ENCODE assay signal across 30 cellular contexts in genomic region chr12:71653137-71653536, GRCh38.
"Had no signal": no experiment of that assay in that cellular context is flagged by ENCODE, and none has a peak within 500 bp of the region (broad histone marks: within the 10 kb centered on the region; RNA-seq: fewer than 3 reads in every experiment).

No MANE protein-coding gene starts in this region.

- H3K9me3 ChIP-seq: ovary, suprapubic skin, testis, upper lobe of right lung, uterus had no signal

- H3K27ac ChIP-seq: neural progenitor cell, ovary, parathyroid adenoma, psoas muscle, skin epidermis, spleen, suprapubic skin, testis, tibial artery, transverse colon, upper lobe of right lung, uterus had no signal

- H3K4me1 ChIP-seq: neural progenitor cell, parathyroid adenoma, testis had no signal

- H3K27ac Mint-ChIP-seq: naive thymus-derived CD8-positive, alpha-beta T cell; natural killer cell treated with Interleukin-12 subunit alpha and Interleukin-12 subunit beta and Interleukin-15 and Interleukin-18, amount 100 ng/mL, for 72 hours; neural progenitor cell; progenitor cell of endocrine pancreas; stimulated activated memory B cell treated with anti-CD40 and anti-IgM and Interleukin-4, amounts not matched to agents 10 μg/mL and 1 μg/mL and 100 μg/mL, for 72 hours; stimulated activated naive CD8-positive, alpha-beta T cell treated with anti-CD3 and anti-CD28 coated beads, Interleukin-15, amount 100 ng/mL, for 72 hours; type B pancreatic cell had no signal

- H3K27me3 Mint-ChIP-seq: naive thymus-derived CD8-positive, alpha-beta T cell; natural killer cell treated with Interleukin-12 subunit alpha and Interleukin-12 subunit beta and Interleukin-15 and Interleukin-18, amount 100 ng/mL, for 72 hours; progenitor cell of endocrine pancreas; stimulated activated memory B cell treated with anti-CD40 and anti-IgM and Interleukin-4, amounts not matched to agents 10 μg/mL and 1 μg/mL and 100 μg/mL, for 72 hours; stimulated activated naive CD8-positive, alpha-beta T cell treated with anti-CD3 and anti-CD28 coated beads, Interleukin-15, amount 100 ng/mL, for 72 hours; type B pancreatic cell had no signal

- H3K4me3 Mint-ChIP-seq: natural killer cell treated with Interleukin-12 subunit alpha and Interleukin-12 subunit beta and Interleukin-15 and Interleukin-18, amount 100 ng/mL, for 72 hours; neural progenitor cell; stimulated activated memory B cell treated with anti-CD40 and anti-IgM and Interleukin-4, amounts not matched to agents 10 μg/mL and 1 μg/mL and 100 μg/mL, for 72 hours; stimulated activated naive CD8-positive, alpha-beta T cell treated with anti-CD3 and anti-CD28 coated beads, Interleukin-15, amount 100 ng/mL, for 72 hours; type B pancreatic cell had no signal

- H3K36me3 ChIP-seq: ovary, uterus had no signal

- H3K4me3 ChIP-seq: neural progenitor cell, ovary, psoas muscle, skin epidermis, smooth muscle cell, spleen, suprapubic skin, testis, tibial artery, transverse colon, upper lobe of right lung, uterus had no signal

- H2AFZ ChIP-seq: neural progenitor cell, parathyroid adenoma had no signal

- H3K9ac ChIP-seq: neural progenitor cell, parathyroid adenoma had no signal

- H3K4me2 ChIP-seq: neural progenitor cell had no signal

- H3K9me3 Mint-ChIP-seq: naive thymus-derived CD8-positive, alpha-beta T cell; natural killer cell treated with Interleukin-12 subunit alpha and Interleukin-12 subunit beta and Interleukin-15 and Interleukin-18, amount 100 ng/mL, for 72 hours; stimulated activated memory B cell treated with anti-CD40 and anti-IgM and Interleukin-4, amounts not matched to agents 10 μg/mL and 1 μg/mL and 100 μg/mL, for 72 hours; stimulated activated naive CD8-positive, alpha-beta T cell treated with anti-CD3 and anti-CD28 coated beads, Interleukin-15, amount 100 ng/mL, for 72 hours; type B pancreatic cell had no signal

- H3K27me3 ChIP-seq: neural progenitor cell, ovary, spleen, suprapubic skin, testis, tibial artery, transverse colon, upper lobe of right lung, uterus had no signal

- ATAC-seq: naive thymus-derived CD8-positive, alpha-beta T cell; natural killer cell treated with Interleukin-12 subunit alpha and Interleukin-12 subunit beta and Interleukin-15 and Interleukin-18, amount 100 ng/mL, for 72 hours; psoas muscle; right cardiac atrium; sciatic nerve; stimulated activated memory B cell treated with anti-CD40 and anti-IgM and Interleukin-4, amounts not matched to agents 10 μg/mL and 1 μg/mL and 100 μg/mL, for 72 hours; stimulated activated naive CD8-positive, alpha-beta T cell treated with anti-CD3 and anti-CD28 coated beads, Interleukin-15, amount 100 ng/mL, for 72 hours; stimulated activated naive CD8-positive, alpha-beta T cell treated with anti-CD3 and anti-CD28 coated beads, Interleukin-15, Interleukin-2, amounts not matched to agents 100 U/mL and 50 U/mL, for 24 hours; upper lobe of right lung had no signal

- DNase-seq: naive thymus-derived CD8-positive, alpha-beta T cell; occipital lobe; ovary; psoas muscle; right cardiac atrium; spleen; stimulated activated CD4-positive, alpha-beta T cell treated with anti-CD3 and anti-CD28 coated beads, Interleukin-12 subunit alpha, Interleukin-12 subunit beta, amount 100 ng/mL, for 4 hours; stimulated activated CD4-positive, alpha-beta T cell treated with anti-CD3 and anti-CD28 coated beads, Interleukin-1b, Interleukin-23, amount 100 ng/mL, for 48 hours; stimulated activated CD4-positive, alpha-beta T cell treated with anti-CD3 and anti-CD28 coated beads, Interleukin-4, amount 100 ng/mL, for 1 hour; stimulated activated CD4-positive, alpha-beta T cell treated with anti-CD3 and anti-CD28 coated beads, Interleukin-4, amount 100 ng/mL, for 4 hours; stimulated activated CD8-positive, alpha-beta memory T cell treated with anti-CD3 and anti-CD28 coated beads, Interleukin-4, amount 100 ng/mL, for 48 hours; stimulated activated naive CD4-positive, alpha-beta T cell; stimulated activated naive CD8-positive, alpha-beta T cell treated with anti-CD3 and anti-CD28 coated beads, Interleukin-15, amount 100 ng/mL, for 72 hours; stimulated activated naive CD8-positive, alpha-beta T cell treated with anti-CD3 and anti-CD28 coated beads, Interleukin-15, Interleukin-2, amounts not matched to agents 100 U/mL and 50 U/mL, for 24 hours; substantia nigra; testis; tibial artery; transverse colon; upper lobe of right lung; uterus had no signal
